In genomic region chr2:55885129-55885943, GRCh38 we compare ENCODE assay signal across 11 cellular contexts. TPM values are rescaled to one million over a fixed set of nuclear protein-coding genes. Genes with fewer than 3 reads are reported as not detected.
DNase-seq lines count a peak whose midpoint lies in the region; ATAC-seq and TF ChIP-seq lines count a peak whose summit lies in the region.
"Had no signal": no experiment of that assay in that cellular context is flagged by ENCODE, and none has a peak within 500 bp of the region (broad histone marks: within the 10 kb centered on the region; RNA-seq: fewer than 3 reads in every experiment).

No MANE protein-coding gene starts in this region.

- H3K27ac Mint-ChIP-seq in endodermal cell: no peak overlapping the region
- H3K27ac Mint-ChIP-seq: CD4-positive, CD25-positive, alpha-beta regulatory T cell had no signal

- no peak overlapping the region for H3K4me3 Mint-ChIP-seq in endodermal cell
- H3K4me3 Mint-ChIP-seq: CD4-positive, CD25-positive, alpha-beta regulatory T cell had no signal

- DNase-seq in ACHN (peak; percentile 67), NCI-H446 treated with DMSO at 0.1 percent for 48 hours (lab: John Stamatoyannopoulos, UW) (peak; percentile 23), dermis microvascular lymphatic vessel endothelial cell (ENCODE audit: low read depth in 2 of 2) (peak; percentile 78 to 89), endodermal cell (no peak), epidermal melanocyte (ENCODE audit: insufficient read length, low spot score) (no peak), GM13976 (ENCODE audit: low spot score) (no peak)
- DNase-seq: activated T-cell treated with anti-CD3 and anti-CD28 coated beads for 4 hours; CD4-positive, CD25-positive, alpha-beta regulatory T cell; NCI-H2171 had no signal

- H3K4me1 Mint-ChIP-seq in endodermal cell: peaks cover 3% of the 10 kb centered on the region
- H3K4me1 Mint-ChIP-seq: CD4-positive, CD25-positive, alpha-beta regulatory T cell had no signal

- ATAC-seq in GM18505 (IDR thresholded peaks at IDR 0.05; ENCODE audit: unreplicated experiment): no peak

- no peak for TF ChIP-seq CTCF in endodermal cell (conservative IDR thresholded peaks at IDR 0.05)
- no peak for TF ChIP-seq CTCF in GM13976 (IDR thresholded peaks at IDR 0.05; ENCODE audit: borderline replicate concordance, control extremely low read depth, extremely low read depth, insufficient read depth, missing control alignments)

- H3K9me3 Mint-ChIP-seq in endodermal cell: no peaks in the 10 kb centered on the region
- H3K9me3 Mint-ChIP-seq: CD4-positive, CD25-positive, alpha-beta regulatory T cell had no signal

- 80 to 92% methylated on average over 9 to 11 of the region's 11 CpGs for WGBS in endodermal cell (ENCODE audit: insufficient coverage in 1 of 2, insufficient read length in 1 of 2), 2 experiments

- no peaks in the 10 kb centered on the region for H3K27me3 Mint-ChIP-seq in endodermal cell (ENCODE audit: insufficient read depth)
- H3K27me3 Mint-ChIP-seq: CD4-positive, CD25-positive, alpha-beta regulatory T cell had no signal

- H3K9ac ChIP-seq in mucosa of rectum (ENCODE audit: low read depth in 1 of 2, low read length in 2 of 2) (no peak overlapping the region), endodermal cell (ENCODE audit: extremely low read depth, low read length, poor library complexity, severe bottlenecking) (no peak overlapping the region)

- no peak overlapping the region for H3K4me3 ChIP-seq in mucosa of rectum (ENCODE audit: low read length in 2 of 2)
- no peak overlapping the region for H3K4me3 ChIP-seq in endodermal cell (ENCODE audit: low read length)

- H3K27me3 ChIP-seq in mucosa of rectum (ENCODE audit: control insufficient read depth in 2 of 2, insufficient read depth in 2 of 2, low read length in 2 of 2) (no peaks in the 10 kb centered on the region), endodermal cell (ENCODE audit: control insufficient read depth, insufficient read depth, low read length, poor library complexity, severe bottlenecking) (no peaks in the 10 kb centered on the region)

- H3K9me3 ChIP-seq in mucosa of rectum (ENCODE audit: control insufficient read depth in 2 of 2, low read length in 2 of 2) (no peaks in the 10 kb centered on the region), endodermal cell (ENCODE audit: control insufficient read depth, low read length) (no peaks in the 10 kb centered on the region)

- H3K36me3 Mint-ChIP-seq in endodermal cell (ENCODE audit: low read depth): no peaks in the 10 kb centered on the region
- H3K36me3 Mint-ChIP-seq: CD4-positive, CD25-positive, alpha-beta regulatory T cell had no signal

- in situ Hi-C loops in ACHN (cut with HindIII; ENCODE audit: low pct_ligation_motif_present, low pct_unique_long_range_greater_than_20kb, low sequenced_read_pairs) (no loop called here), GM13976 (cut with MboI; ENCODE audit: low sequenced_read_pairs, unreplicated experiment) (no loop called here)

- TF ChIP-seq POLR2A in GM18505 (IDR thresholded peaks at IDR 0.05; ENCODE audit: borderline replicate concordance, extremely low read depth, insufficient read depth, insufficient read length): no peak

- H3K4me1 ChIP-seq in mucosa of rectum (ENCODE audit: control insufficient read depth in 2 of 2, insufficient read depth in 2 of 2, low read length in 2 of 2): no peaks in the 10 kb centered on the region
- H3K4me1 ChIP-seq in endodermal cell (ENCODE audit: control insufficient read depth, insufficient read depth, low read length): no peaks in the 10 kb centered on the region

- H3K36me3 ChIP-seq in mucosa of rectum (ENCODE audit: control insufficient read depth in 2 of 2, insufficient read depth in 2 of 2, low read length in 2 of 2) (no peaks in the 10 kb centered on the region), endodermal cell (ENCODE audit: control insufficient read depth, insufficient read depth, low read length) (no peaks in the 10 kb centered on the region)

- H3K27ac ChIP-seq in mucosa of rectum (ENCODE audit: low read depth in 2 of 2, low read length in 2 of 2) (peak overlapping the region; percentile 38 to 62), endodermal cell (ENCODE audit: low read depth, low read length) (no peak overlapping the region)

RNA-seq across cellular contexts. Expression of gene EFEMP1, which starts 38.2 kb away (rescaled TPM):
- total RNA-seq in dermis microvascular lymphatic vessel endothelial cell: 3,306 and 7,589 TPM in 2 replicates
- total RNA-seq in endodermal cell: 1 to 10 TPM; 2.6 to 3.3 TPM
- 10.0 TPM for polyA plus RNA-seq in endodermal cell (2013, experiment 1 of 2)
- 11.8 TPM for polyA plus RNA-seq in endodermal cell (2013, experiment 2 of 2)
- total RNA-seq: CD4-positive, CD25-positive, alpha-beta regulatory T cell had no signal
- polyA plus RNA-seq: CD4-positive, CD25-positive, alpha-beta regulatory T cell had no signal

Comparison
In these comparisons a context has a peak if more than half of its experiments do, and no peak if none do; other contexts are left out.
1. DNase-seq: peak in ACHN (single experiment), NCI-H446 treated with DMSO at 0.1 percent for 48 hours (single experiment) and dermis microvascular lymphatic vessel endothelial cell (2 of 2); none in endodermal cell (single experiment), epidermal melanocyte (single experiment) and GM13976 (single experiment).
2. RNA of gene EFEMP1, which starts 38.2 kb away (total RNA-seq): 3,306 to 7,589 TPM in dermis microvascular lymphatic vessel endothelial cell; 2.6 to 3.3 TPM in endodermal cell; every median in the first group is over 100 times any median in the second.